1 cellular context compared by ENCODE assay signal in genomic region chr7:132419538-132419937, GRCh38.
A peak's percentile ranks its signal among the peaks of the same experiment; 100 is the strongest.
TF ChIP-seq lines count a peak whose summit lies in the region.

No MANE protein-coding gene starts in this region.

TF ChIP-seq in K562, 482 proteins besides CTCF, POLR2A, EP300 and RAD21 (continued from another document and continues in another):
- TF ChIP-seq CHD7 (IDR thresholded peaks at IDR 0.05; ENCODE audit: low read depth, low read length) (no peak), ZNF77 (CRISPR knock-in tag; IDR thresholded peaks at IDR 0.05) (no peak), SP2 (IDR thresholded peaks at IDR 0.05; ENCODE audit: extremely low read depth, low read depth, low read length, poor library complexity, severe bottlenecking) (no peak), NFIC (IDR thresholded peaks at IDR 0.05) (peak; percentile 82), ZNF175 (CRISPR knock-in tag; IDR thresholded peaks at IDR 0.05; ENCODE audit: low read depth) (peak; percentile 72; the same call in 1 of the 2 replicates), TOE1 (IDR thresholded peaks at IDR 0.05; ENCODE audit: borderline replicate concordance) (no peak), TOE1 (CRISPR knock-in tag; IDR thresholded peaks at IDR 0.05; ENCODE audit: borderline replicate concordance, low read depth) (no peak), ATF3 (IDR thresholded peaks at IDR 0.05) (no peak), ATF3 (CRISPR knock-in tag; conservative IDR thresholded peaks at IDR 0.05) (no peak), SPI1 (IDR thresholded peaks at IDR 0.05; ENCODE audit: borderline replicate concordance, low read depth, low read length) (no peak), ATF4 (CRISPR knock-in tag; IDR thresholded peaks at IDR 0.05) (no peak), ARID3A (IDR thresholded peaks at IDR 0.05; ENCODE audit: borderline replicate concordance, low read depth, low read length) (no peak), STAG1 (CRISPR knock-in tag; IDR thresholded peaks at IDR 0.05; ENCODE audit: borderline replicate concordance) (no peak), FUS (optimal IDR thresholded peaks at IDR 0.05; ENCODE audit: low read depth, low read length) (no peak), TFAM (CRISPR knock-in tag; conservative IDR thresholded peaks at IDR 0.05) (no peak), ZNF766 (CRISPR knock-in tag; conservative IDR thresholded peaks at IDR 0.05) (0 out of 2 replicates have a peak, but pooled peaks have one; percentile 29), ZNF695 (CRISPR knock-in tag; IDR thresholded peaks at IDR 0.05) (no peak), SMC3 (conservative IDR thresholded peaks at IDR 0.05; ENCODE audit: insufficient read depth, low read depth, low read length) (no peak), BHLHE40 (IDR thresholded peaks at IDR 0.05; ENCODE audit: low read length) (no peak), TRIM25 (IDR thresholded peaks at IDR 0.05; ENCODE audit: borderline replicate concordance) (no peak), RBM39 (optimal IDR thresholded peaks at IDR 0.05; ENCODE audit: low read depth, low read length) (no peak), CEBPZ (IDR thresholded peaks at IDR 0.05; ENCODE audit: borderline replicate concordance, low read depth, low read length) (no peak), E4F1 (CRISPR knock-in tag; IDR thresholded peaks at IDR 0.05; ENCODE audit: borderline replicate concordance) (no peak), HMGXB4 (CRISPR knock-in tag; IDR thresholded peaks at IDR 0.05) (no peak), SMAD2 (IDR thresholded peaks at IDR 0.05; ENCODE audit: low read depth, low read length) (no peak), TAL1 (IDR thresholded peaks at IDR 0.05) (peak; percentile 87), KDM1A (IDR thresholded peaks at IDR 0.05) (peak; percentile 40 to 65; a peak in 3 of 4 replicates), KAT8 (IDR thresholded peaks at IDR 0.05; ENCODE audit: low read depth) (no peak), HES1 (IDR thresholded peaks at IDR 0.05; ENCODE audit: low read depth) (0 out of 2 replicates have a peak, but pooled peaks have one; percentile 45), GATA2 (CRISPR knock-in tag; IDR thresholded peaks at IDR 0.05) (no peak)
